In the genomic region with DNA sequence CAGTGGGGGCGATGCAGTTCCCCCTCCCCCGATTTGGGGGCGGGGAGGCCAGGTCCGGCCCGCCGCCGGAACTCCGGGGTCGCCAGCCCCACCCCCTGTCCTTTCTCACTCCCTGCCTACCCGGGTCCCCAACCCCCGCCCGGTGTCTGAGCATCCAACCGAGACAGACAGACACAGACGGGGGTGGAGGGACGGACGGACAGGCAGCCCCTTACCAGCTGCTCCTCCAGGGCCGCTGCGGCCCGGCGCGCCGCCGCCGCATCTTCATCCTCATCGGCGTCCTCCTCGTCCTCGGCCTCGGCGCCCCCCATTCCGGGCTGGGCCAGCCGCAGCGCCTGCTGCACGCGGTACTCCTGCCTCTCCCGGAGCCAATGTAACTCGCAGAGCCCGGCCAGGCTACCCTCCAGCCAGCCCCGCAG, we compare ENCODE assay signal across 6 cellular contexts. TPM values are rescaled to one million over a fixed set of nuclear protein-coding genes. Genes with fewer than 3 reads are reported as not detected.
DNase-seq lines count a peak whose midpoint lies in the region; FAIRE-seq and TF ChIP-seq lines count a peak whose summit lies in the region.

No MANE protein-coding gene starts in this region.

- H3K27me3 ChIP-seq in OCI-LY3 (ENCODE audit: low read depth, low read length), result peaks cover 18% of the 10 kb centered on the region

- no peaks in the 10 kb centered on the region for H3K36me3 ChIP-seq in OCI-LY3 (replicated peaks; ENCODE audit: low read depth, low read length)

- H3K9ac ChIP-seq in OCI-LY3 (ENCODE audit: low read length), result peak overlapping the region; percentile 33

- H3K9me3 Mint-ChIP-seq in Calu3 (ENCODE audit: low read depth, unreplicated experiment), result no peaks in the 10 kb centered on the region

- H4K20me1 ChIP-seq in OCI-LY3 (ENCODE audit: insufficient read depth, low read length), result no peaks in the 10 kb centered on the region

- no peak overlapping the region for H2AFZ ChIP-seq in OCI-LY3 (ENCODE audit: low read depth, low read length)

- intact Hi-C loops in Calu3 (cut with micrococcal nuclease; ENCODE audit: unreplicated experiment), result loop anchor here (5.0 kb wide), 1 partner anchor 133 kb away; no protein-coding TSS in a partner anchor

- no peaks in the 10 kb centered on the region for H3K79me2 ChIP-seq in OCI-LY3 (ENCODE audit: low read length)

- H3K4me2 ChIP-seq in OCI-LY3 (ENCODE audit: low read length), result peak overlapping the region; percentile 92

- no peaks in the 10 kb centered on the region for H3K9me3 ChIP-seq in OCI-LY3 (ENCODE audit: insufficient read depth, low read length)

- CTCF ChIA-PET in Calu3 (lab: Charles Lee), result interaction anchor here (0.6 to 2.6 kb wide), 14 partner anchors 9 to 316 kb away, joined by 4 to 121 read pairs (median 7); a partner anchor contains a TSS

- H3K4me3 Mint-ChIP-seq in Calu3 (ENCODE audit: low read depth, unreplicated experiment), result peak overlapping the region; percentile 70

- DNase-seq in Calu3, result no peak
- DNase-seq in hypothalamus (lab: John Stamatoyannopoulos, UW), result peak in 26 of 51 donors; percentile 25 to 68 (median 54)
- no peak for DNase-seq in urothelium cell line (ENCODE audit: low spot score)
- DNase-seq in 8988T, result no peak
- DNase-seq in NCI-H2171 (lab: John Stamatoyannopoulos, UW), result no peak

- peaks cover 17% of the 10 kb centered on the region for H3K36me3 Mint-ChIP-seq in Calu3 (ENCODE audit: insufficient read depth, unreplicated experiment)

- H3K4me1 Mint-ChIP-seq in Calu3 (ENCODE audit: low read depth, unreplicated experiment), result peaks cover 9% of the 10 kb centered on the region

- BruUV-seq in Calu3 (replicated peaks; lab: Mats Ljungman, UMichigan), result no TSS peak

- TF ChIP-seq CTCF in Calu3 (IDR thresholded peaks at IDR 0.05; ENCODE audit: unreplicated experiment) (no peak), OCI-LY3 (IDR thresholded peaks at IDR 0.05; ENCODE audit: low read depth, low read length) (no peak)

- FAIRE-seq in urothelium cell line (lab: Jason Lieb, UNC), result peak; percentile 5

- no peak overlapping the region for H3K27ac Mint-ChIP-seq in Calu3 (ENCODE audit: unreplicated experiment)

- H3K27me3 Mint-ChIP-seq in Calu3 (ENCODE audit: unreplicated experiment), result peaks cover 72% of the 10 kb centered on the region

- H3K4me1 ChIP-seq in OCI-LY3 (ENCODE audit: low read length), result peaks cover 24% of the 10 kb centered on the region

- H3K4me3 ChIP-seq in OCI-LY3 (ENCODE audit: low read length), result peak overlapping the region; percentile 78

- no peak overlapping the region for H3K27ac ChIP-seq in OCI-LY3 (ENCODE audit: low read length)

RNA-seq across cellular contexts. Expression of a gene that starts 0.4 kb away (rescaled TPM):
- not detected in 2 replicates for total RNA-seq in Calu3 (2022)

RNA-seq across cellular contexts. Expression of a gene that starts 24.6 kb away (rescaled TPM):
- total RNA-seq in Calu3 (2022), result not detected in 2 replicates

RNA-seq across cellular contexts. Expression of a gene that starts 35.7 kb away (rescaled TPM):
- not detected in 2 replicates for total RNA-seq in Calu3 (2022)

RNA-seq across cellular contexts. Expression of a gene that starts 56.3 kb away (rescaled TPM):
- 98.3 and 110 TPM in 2 replicates for total RNA-seq in Calu3 (2022)

RNA-seq across cellular contexts. Expression of a gene that starts 59.5 kb away (rescaled TPM):
- total RNA-seq in Calu3 (2022), result 182 and 220 TPM in 2 replicates

Comparison
In these comparisons a context has a peak if more than half of its experiments do, and no peak if none do; other contexts are left out.
1. DNase-seq: peak in hypothalamus (26 of 51); none in Calu3 (single experiment), urothelium cell line (single experiment), 8988T (single experiment) and NCI-H2171 (single experiment).